In the genomic region with DNA sequence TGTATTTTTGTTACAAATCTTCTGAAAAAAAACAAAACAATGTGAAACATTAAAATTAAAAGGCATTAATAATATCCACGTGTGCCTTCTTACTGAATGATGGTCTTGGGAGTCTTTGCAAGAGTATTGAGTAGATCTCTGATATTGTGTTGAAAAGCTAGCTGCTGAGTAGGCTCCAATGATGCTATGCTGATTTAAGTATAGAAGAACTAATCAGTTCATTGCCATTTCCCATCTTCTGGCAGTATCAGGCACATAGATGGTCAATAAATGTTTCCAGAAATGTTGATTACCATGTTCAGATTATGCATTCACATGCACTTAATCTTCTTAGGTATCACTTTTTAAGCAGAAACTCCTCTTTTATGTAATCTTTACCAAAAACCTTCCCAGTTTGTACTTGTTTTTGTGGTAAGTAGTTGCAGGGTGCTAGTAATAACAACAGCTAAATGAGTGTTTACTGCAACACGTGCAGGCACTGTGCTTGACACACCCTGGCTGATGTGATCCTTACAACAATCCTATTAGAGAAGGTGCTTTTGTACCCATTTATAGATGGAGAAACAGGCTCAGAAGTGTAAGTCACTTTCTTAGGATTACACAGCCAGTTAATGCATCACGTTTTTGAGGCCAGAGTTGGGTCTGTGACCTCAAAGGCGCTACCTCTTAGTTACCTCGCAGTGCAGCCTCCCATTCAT, we compare ENCODE assay signal across 21 cellular contexts.
"Had no signal": no experiment of that assay in that cellular context is flagged by ENCODE, and none has a peak within 500 bp of the region (broad histone marks: within the 10 kb centered on the region; RNA-seq: fewer than 3 reads in every experiment).

No MANE protein-coding gene starts in this region.

- H3K4me2 ChIP-seq: hepatocyte had no signal

- H3K27ac Mint-ChIP-seq: stimulated activated memory B cell treated with anti-CD40 and anti-IgM and Interleukin-4, amounts not matched to agents 10 μg/mL and 1 μg/mL and 100 μg/mL, for 72 hours; stimulated activated naive CD8-positive, alpha-beta T cell treated with anti-CD3 and anti-CD28 coated beads, Interleukin-15, Interleukin-2, amounts not matched to agents 100 ng/mL and 50 ng/mL, for 24 hours had no signal

- H3K27ac ChIP-seq: hepatocyte, neutrophil, psoas muscle, spleen, tibial artery, upper lobe of left lung, uterus had no signal

- H3K4me1 Mint-ChIP-seq: naive thymus-derived CD8-positive, alpha-beta T cell had no signal

- H3K9me3 ChIP-seq: mucosa of descending colon, neutrophil, psoas muscle, spleen, tibial artery, upper lobe of left lung, uterus had no signal

- H2AFZ ChIP-seq: hepatocyte had no signal

- DNase-seq: dermis blood vessel endothelial cell; effector CD4-positive, alpha-beta T cell; foreskin melanocyte; kidney; mammary epithelial cell; mucosa of descending colon; naive thymus-derived CD8-positive, alpha-beta T cell; psoas muscle; retina; spleen; stimulated activated CD4-positive, alpha-beta T cell treated with anti-CD3 and anti-CD28 coated beads, Interleukin-15, amount 100 ng/mL, for 24 hours; stimulated activated CD4-positive, alpha-beta T cell treated with anti-CD3 and anti-CD28 coated beads, Interleukin-1b, Interleukin-23, amount 100 ng/mL, for 48 hours; stimulated activated CD4-positive, alpha-beta T cell treated with anti-CD3 and anti-CD28 coated beads, Interleukin-4, amount 100 ng/mL, for 24 hours; tibial artery; upper lobe of left lung; uterus had no signal

- H3K4me1 ChIP-seq: spleen, upper lobe of left lung, uterus had no signal

- H3K79me2 ChIP-seq: hepatocyte had no signal

- H3K27me3 ChIP-seq: hepatocyte, neutrophil, spleen, tibial artery, upper lobe of left lung, uterus had no signal

- H3K9me3 Mint-ChIP-seq: naive thymus-derived CD8-positive, alpha-beta T cell; stimulated activated memory B cell treated with anti-CD40 and anti-IgM and Interleukin-4, amounts not matched to agents 10 μg/mL and 1 μg/mL and 100 μg/mL, for 72 hours; stimulated activated naive CD8-positive, alpha-beta T cell treated with anti-CD3 and anti-CD28 coated beads, Interleukin-15, Interleukin-2, amounts not matched to agents 100 ng/mL and 50 ng/mL, for 24 hours had no signal

- H3K4me3 Mint-ChIP-seq: naive thymus-derived CD8-positive, alpha-beta T cell; stimulated activated memory B cell treated with anti-CD40 and anti-IgM and Interleukin-4, amounts not matched to agents 10 μg/mL and 1 μg/mL and 100 μg/mL, for 72 hours; stimulated activated naive CD8-positive, alpha-beta T cell treated with anti-CD3 and anti-CD28 coated beads, Interleukin-15, Interleukin-2, amounts not matched to agents 100 ng/mL and 50 ng/mL, for 24 hours had no signal

- H3K27me3 Mint-ChIP-seq: naive thymus-derived CD8-positive, alpha-beta T cell; stimulated activated memory B cell treated with anti-CD40 and anti-IgM and Interleukin-4, amounts not matched to agents 10 μg/mL and 1 μg/mL and 100 μg/mL, for 72 hours; stimulated activated naive CD8-positive, alpha-beta T cell treated with anti-CD3 and anti-CD28 coated beads, Interleukin-15, Interleukin-2, amounts not matched to agents 100 ng/mL and 50 ng/mL, for 24 hours had no signal

- H3K4me3 ChIP-seq: hepatocyte, mucosa of descending colon, psoas muscle, spleen, tibial artery, upper lobe of left lung, uterus had no signal

- ATAC-seq: mucosa of descending colon; naive thymus-derived CD8-positive, alpha-beta T cell; psoas muscle; sciatic nerve; stimulated activated memory B cell treated with anti-CD40 and anti-IgM and Interleukin-4, amounts not matched to agents 10 μg/mL and 1 μg/mL and 100 μg/mL, for 72 hours had no signal

- H3K36me3 ChIP-seq: uterus had no signal
